11 cellular contexts compared by ENCODE assay signal in genomic region chr11:22703561-22703960, GRCh38. TPM values are rescaled to one million over a fixed set of nuclear protein-coding genes. Genes with fewer than 3 reads are reported as not detected.
A peak's percentile ranks its signal among the peaks of the same experiment; 100 is the strongest.
DNase-seq lines count a peak whose midpoint lies in the region; ATAC-seq and TF ChIP-seq lines count a peak whose summit lies in the region.
"Had no signal": no experiment of that assay in that cellular context is flagged by ENCODE, and none has a peak within 500 bp of the region (broad histone marks: within the 10 kb centered on the region; RNA-seq: fewer than 3 reads in every experiment).

No MANE protein-coding gene starts in this region.

- H3K4me3 ChIP-seq in neural progenitor cell = no peak overlapping the region
- H3K4me3 ChIP-seq: skin epidermis had no signal

- H3K36me3 ChIP-seq in neural progenitor cell = no peaks in the 10 kb centered on the region

- no peaks in the 10 kb centered on the region for H3K36me3 Mint-ChIP-seq in activated naive CD8-positive, alpha-beta T cell treated with anti-CD3 and anti-CD28 coated beads, Interleukin-2, amount 50 U/mL, for 24 hours (ENCODE audit: low read depth)
- no peaks in the 10 kb centered on the region for H3K36me3 Mint-ChIP-seq in stimulated activated effector memory CD8-positive, alpha-beta T cell treated with anti-CD3 and anti-CD28 coated beads, Interleukin-12 subunit alpha, Interleukin-12 subunit beta, amount 100 ng/mL, for 72 hours
- H3K36me3 Mint-ChIP-seq in neural progenitor cell = no peaks in the 10 kb centered on the region
- H3K36me3 Mint-ChIP-seq: activated CD8-positive, alpha-beta memory T cell treated with anti-CD3 and anti-CD28 coated beads, Interleukin-2, amount 10 ng/mL, durations not matched to agents 7 days and 5 days had no signal

- H3K4me3 Mint-ChIP-seq in activated naive CD8-positive, alpha-beta T cell treated with anti-CD3 and anti-CD28 coated beads, Interleukin-2, amount 50 U/mL, for 24 hours = no peak overlapping the region
- no peak overlapping the region for H3K4me3 Mint-ChIP-seq in stimulated activated effector memory CD8-positive, alpha-beta T cell treated with anti-CD3 and anti-CD28 coated beads, Interleukin-12 subunit alpha, Interleukin-12 subunit beta, amount 100 ng/mL, for 72 hours
- H3K4me3 Mint-ChIP-seq in neural progenitor cell = no peak overlapping the region
- H3K4me3 Mint-ChIP-seq: activated CD8-positive, alpha-beta memory T cell treated with anti-CD3 and anti-CD28 coated beads, Interleukin-2, amount 10 ng/mL, durations not matched to agents 7 days and 5 days had no signal

- no peak for TF ChIP-seq CTCF in neural progenitor cell (IDR thresholded peaks at IDR 0.05)

- no peaks in the 10 kb centered on the region for H3K4me1 ChIP-seq in neural progenitor cell

- no peaks in the 10 kb centered on the region for H3K27me3 ChIP-seq in neural progenitor cell

- peak overlapping the region; percentile 70 for H3K27ac Mint-ChIP-seq in activated naive CD8-positive, alpha-beta T cell treated with anti-CD3 and anti-CD28 coated beads, Interleukin-2, amount 50 U/mL, for 24 hours
- no peak overlapping the region for H3K27ac Mint-ChIP-seq in stimulated activated effector memory CD8-positive, alpha-beta T cell treated with anti-CD3 and anti-CD28 coated beads, Interleukin-12 subunit alpha, Interleukin-12 subunit beta, amount 100 ng/mL, for 72 hours
- H3K27ac Mint-ChIP-seq in neural progenitor cell = no peak overlapping the region
- H3K27ac Mint-ChIP-seq: activated CD8-positive, alpha-beta memory T cell treated with anti-CD3 and anti-CD28 coated beads, Interleukin-2, amount 10 ng/mL, durations not matched to agents 7 days and 5 days had no signal

- peaks cover 3% of the 10 kb centered on the region for H3K27me3 Mint-ChIP-seq in activated naive CD8-positive, alpha-beta T cell treated with anti-CD3 and anti-CD28 coated beads, Interleukin-2, amount 50 U/mL, for 24 hours
- no peaks in the 10 kb centered on the region for H3K27me3 Mint-ChIP-seq in neural progenitor cell (ENCODE audit: insufficient read depth, low read depth)
- H3K27me3 Mint-ChIP-seq: activated CD8-positive, alpha-beta memory T cell treated with anti-CD3 and anti-CD28 coated beads, Interleukin-2, amount 10 ng/mL, durations not matched to agents 7 days and 5 days had no signal

- no peak for TF ChIP-seq POLR2A in erythroblast (IDR thresholded peaks at IDR 0.05; ENCODE audit: low read length)

- H3K79me2 ChIP-seq in neural progenitor cell (ENCODE audit: low read depth) = no peaks in the 10 kb centered on the region

- no peak overlapping the region for H2AFZ ChIP-seq in neural progenitor cell (replicated peaks)

- H3K9me3 ChIP-seq in neural progenitor cell (ENCODE audit: low read depth) = no peaks in the 10 kb centered on the region

- no peak for ATAC-seq in activated naive CD8-positive, alpha-beta T cell treated with anti-CD3 and anti-CD28 coated beads, Interleukin-2, amount 50 U/mL, for 24 hours
- ATAC-seq in stimulated activated effector memory CD8-positive, alpha-beta T cell treated with anti-CD3 and anti-CD28 coated beads, Interleukin-12 subunit alpha, Interleukin-12 subunit beta, amount 100 ng/mL, for 72 hours = no peak

- H3F3A ChIP-seq in neural progenitor cell (ENCODE audit: low read depth) = no peaks in the 10 kb centered on the region

- H3K27ac ChIP-seq in neural progenitor cell = no peak overlapping the region

- no peaks in the 10 kb centered on the region for H4K20me1 ChIP-seq in neural progenitor cell (ENCODE audit: low read depth)

- H3K9me3 Mint-ChIP-seq in activated naive CD8-positive, alpha-beta T cell treated with anti-CD3 and anti-CD28 coated beads, Interleukin-2, amount 50 U/mL, for 24 hours = no peaks in the 10 kb centered on the region
- peaks cover 3% of the 10 kb centered on the region for H3K9me3 Mint-ChIP-seq in stimulated activated effector memory CD8-positive, alpha-beta T cell treated with anti-CD3 and anti-CD28 coated beads, Interleukin-12 subunit alpha, Interleukin-12 subunit beta, amount 100 ng/mL, for 72 hours
- no peaks in the 10 kb centered on the region for H3K9me3 Mint-ChIP-seq in neural progenitor cell

- peak; percentile 98 for DNase-seq in DMS53 (lab: John Stamatoyannopoulos, UW)
- peak; percentile 81 to 88 for DNase-seq in NCI-H187 (lab: John Stamatoyannopoulos, UW)
- DNase-seq in activated naive CD8-positive, alpha-beta T cell treated with anti-CD3 and anti-CD28 coated beads, Interleukin-2, amount 50 U/mL, for 24 hours = no peak
- DNase-seq in lung microvascular endothelial cell (ENCODE audit: low read depth in 2 of 2) = peak; percentile 2 to 8
- DNase-seq in AML-193 (lab: John Stamatoyannopoulos, UW) = no peak
- no peak for DNase-seq in stimulated activated effector memory CD8-positive, alpha-beta T cell treated with anti-CD3 and anti-CD28 coated beads, Interleukin-12 subunit alpha, Interleukin-12 subunit beta, amount 100 ng/mL, for 72 hours (ENCODE audit: low spot score in 2 of 2)
- DNase-seq in erythroblast (lab: John Stamatoyannopoulos, UW) = no peak
- DNase-seq in neural progenitor cell (ENCODE audit: low spot score) = no peak
- DNase-seq: activated CD8-positive, alpha-beta memory T cell treated with anti-CD3 and anti-CD28 coated beads, Interleukin-2, amount 10 ng/mL, durations not matched to agents 7 days and 5 days; stimulated activated naive CD4-positive, alpha-beta T cell treated with Interleukin-2 at 50 U/mL for 16 hours had no signal

- H3K4me1 Mint-ChIP-seq in activated naive CD8-positive, alpha-beta T cell treated with anti-CD3 and anti-CD28 coated beads, Interleukin-2, amount 50 U/mL, for 24 hours = peaks cover 19% of the 10 kb centered on the region
- no peaks in the 10 kb centered on the region for H3K4me1 Mint-ChIP-seq in stimulated activated effector memory CD8-positive, alpha-beta T cell treated with anti-CD3 and anti-CD28 coated beads, Interleukin-12 subunit alpha, Interleukin-12 subunit beta, amount 100 ng/mL, for 72 hours
- peaks cover 15% of the 10 kb centered on the region for H3K4me1 Mint-ChIP-seq in neural progenitor cell
- H3K4me1 Mint-ChIP-seq: activated CD8-positive, alpha-beta memory T cell treated with anti-CD3 and anti-CD28 coated beads, Interleukin-2, amount 10 ng/mL, durations not matched to agents 7 days and 5 days had no signal

- no peak overlapping the region for H3K4me2 ChIP-seq in neural progenitor cell

- H3K9ac ChIP-seq in neural progenitor cell = no peak overlapping the region

RNA-seq across cellular contexts. Expression of gene GAS2, which starts 37.1 kb away (rescaled TPM):
- total RNA-seq in lung microvascular endothelial cell = 0.60 and 0.87 TPM in 2 replicates
- 3.0 and 6.4 TPM in 2 replicates for total RNA-seq in neural progenitor cell (ENCODE audit: low replicate concordance)

Comparison
In these comparisons a context has a peak if more than half of its experiments do, and no peak if none do; other contexts are left out.
1. DNase-seq: peak in DMS53 (single experiment), NCI-H187 (2 of 2) and lung microvascular endothelial cell (2 of 2); none in activated naive CD8-positive, alpha-beta T cell treated with anti-CD3 and anti-CD28 coated beads, Interleukin-2, amount 50 U/mL, for 24 hours (single experiment), AML-193 (0 of 2), stimulated activated effector memory CD8-positive, alpha-beta T cell treated with anti-CD3 and anti-CD28 coated beads, Interleukin-12 subunit alpha, Interleukin-12 subunit beta, amount 100 ng/mL, for 72 hours (0 of 2), erythroblast (0 of 2) and neural progenitor cell (single experiment).